8 cellular contexts compared by ENCODE assay signal in genomic region chr12:132190012-132190755, GRCh38. TPM values are rescaled to one million over a fixed set of nuclear protein-coding genes. Genes with fewer than 3 reads are reported as not detected.
DNase-seq lines count a peak whose midpoint lies in the region; ATAC-seq and TF ChIP-seq lines count a peak whose summit lies in the region.

No MANE protein-coding gene starts in this region.

- no peak overlapping the region for H3K14ac ChIP-seq in mesenchymal stem cell (ENCODE audit: low read length in 2 of 2)

- CTCF ChIA-PET in AG04449 (lab: Yijun Ruan, JAX) = interaction anchor here (1.2 kb wide), 1 partner anchor 36 kb away, joined by 5 read pairs; no protein-coding TSS in a partner anchor

- ATAC-seq in GM19035 (IDR thresholded peaks at IDR 0.05; ENCODE audit: unreplicated experiment) = peak; percentile 21
- ATAC-seq in HG03571 (IDR thresholded peaks at IDR 0.05; ENCODE audit: unreplicated experiment) = peak; percentile 18
- peak; percentile 15 for ATAC-seq in aorta (ENCODE audit: low FRiP score)

- H3K4me3 ChIP-seq in AG04449 (ENCODE audit: low read depth, low read length) = peak overlapping the region; percentile 61
- peak overlapping the region; percentile 52 to 58 for H3K4me3 ChIP-seq in cardiac fibroblast (replicated peaks in 1 of 2; ENCODE audit: low read depth in 2 of 2, low read length in 2 of 2)
- H3K4me3 ChIP-seq in mesenchymal stem cell (ENCODE audit: insufficient read depth in 1 of 2, low read depth in 1 of 2, low read length in 2 of 2) = peak overlapping the region; percentile 26 to 80
- peak overlapping the region in 1 of 2 donors; percentile 19 for H3K4me3 ChIP-seq in aorta (ENCODE audit: low read length in 2 of 2)

- H2AK5ac ChIP-seq in mesenchymal stem cell (ENCODE audit: low read length, severe bottlenecking) = no peak overlapping the region

- peak overlapping the region; percentile 44 to 72 for H3K18ac ChIP-seq in mesenchymal stem cell (ENCODE audit: low read depth in 1 of 2, low read length in 2 of 2)

- peak overlapping the region; percentile 70 for H2AFZ ChIP-seq in mesenchymal stem cell (ENCODE audit: low read depth, low read length)

- no peak overlapping the region for H3K23ac ChIP-seq in mesenchymal stem cell (ENCODE audit: low read length in 2 of 2)

- peaks cover 12% of the 10 kb centered on the region for H3K4me1 ChIP-seq in mesenchymal stem cell (ENCODE audit: control insufficient read depth, insufficient read depth, low read depth, low read length)
- H3K4me1 ChIP-seq in aorta (ENCODE audit: control insufficient read depth in 1 of 2, insufficient read depth in 2 of 2, low read length in 2 of 2) = no peaks in the 10 kb centered on the region

- no peak overlapping the region for H2BK120ac ChIP-seq in mesenchymal stem cell (ENCODE audit: low read depth, low read length)

- peaks cover 13 to 58% of the 10 kb centered on the region in 2 experiments for H3K27me3 ChIP-seq in mesenchymal stem cell (ENCODE audit: control insufficient read depth in 1 of 2, insufficient read depth in 1 of 2, low read length in 2 of 2)
- no peaks in the 10 kb centered on the region for H3K27me3 ChIP-seq in aorta (ENCODE audit: control insufficient read depth in 1 of 2, insufficient read depth in 2 of 2, low read length in 1 of 2)

- no peak overlapping the region for H3K27ac ChIP-seq in mesenchymal stem cell (ENCODE audit: low read length, poor library complexity, severe bottlenecking)
- H3K27ac ChIP-seq in aorta (ENCODE audit: low read depth in 1 of 2, low read length in 2 of 2) = peak overlapping the region in 1 of 2 donors; percentile 11

- POLR2A ChIA-PET in AG04449 (lab: Yijun Ruan, JAX) = no interaction called here

- H3K4me2 ChIP-seq in mesenchymal stem cell (ENCODE audit: low read length, poor library complexity, severe bottlenecking) = peak overlapping the region; percentile 7

- peak overlapping the region; percentile 80 for H3K9ac ChIP-seq in mesenchymal stem cell (ENCODE audit: low read length)

- no peak overlapping the region for H2BK5ac ChIP-seq in mesenchymal stem cell (ENCODE audit: low read depth, low read length, poor library complexity, severe bottlenecking)

- no peak for TF ChIP-seq CTCF in AG04449 (IDR thresholded peaks at IDR 0.05; ENCODE audit: insufficient read depth, low read length, missing control alignments)
- no peak for TF ChIP-seq CTCF in cardiac fibroblast (IDR thresholded peaks at IDR 0.05; ENCODE audit: low read depth, low read length)

- H3K36me3 ChIP-seq in mesenchymal stem cell (ENCODE audit: control insufficient read depth in 1 of 2, insufficient read depth in 2 of 2, low read depth in 1 of 2, low read length in 2 of 2) (no peaks in the 10 kb centered on the region), aorta (ENCODE audit: control insufficient read depth in 1 of 2, insufficient read depth in 2 of 2, low read length in 1 of 2) (no peaks in the 10 kb centered on the region)

- peak overlapping the region; percentile 41 for H4K8ac ChIP-seq in mesenchymal stem cell (ENCODE audit: low read length)

- WGBS in mesenchymal stem cell = 66% methylated on average over 58 of the region's 59 CpGs
- 39 to 42% methylated on average over 56 to 59 of the region's 59 CpGs for WGBS in aorta, 2 donors

- no peak overlapping the region for H2BK12ac ChIP-seq in mesenchymal stem cell (ENCODE audit: low read length in 2 of 2)

- intact Hi-C loops in aorta (cut with DNase I) = no loop called here

- no peak for DNase-seq in AG04449 (ENCODE audit: low read depth, low spot score)
- DNase-seq in cardiac fibroblast (ENCODE audit: low read depth in 2 of 2) = no peak
- no peak for DNase-seq in mesenchymal stem cell
- DNase-seq in aorta = no peak
- DNase-seq in HuH-7.5 (ENCODE audit: low spot score) = no peak
- DNase-seq in anterior cingulate cortex (lab: John Stamatoyannopoulos, UW) = no peak

- H4K91ac ChIP-seq in mesenchymal stem cell (ENCODE audit: low read length) = peak overlapping the region; percentile 21

- H3K79me1 ChIP-seq in mesenchymal stem cell (replicated peaks; ENCODE audit: low read length, poor library complexity, severe bottlenecking) = no peaks in the 10 kb centered on the region

- H2BK15ac ChIP-seq in mesenchymal stem cell (ENCODE audit: low read depth, poor library complexity, severe bottlenecking) = peak overlapping the region; percentile 40

- H3K9me3 ChIP-seq in mesenchymal stem cell (ENCODE audit: control insufficient read depth, low read length) = peaks cover 16% of the 10 kb centered on the region
- H3K9me3 ChIP-seq in aorta (ENCODE audit: control insufficient read depth, low read length) = no peaks in the 10 kb centered on the region

- peak overlapping the region in 1 of 2 experiments; percentile 39 for H3K4ac ChIP-seq in mesenchymal stem cell (ENCODE audit: low read depth in 1 of 2, low read length in 2 of 2)

RNA-seq across cellular contexts. Expression of gene NOC4L, which starts 45.9 kb away (rescaled TPM):
- polyA plus RNA-seq in mesenchymal stem cell (2013, experiment 1 of 2) = 16.6 TPM
- polyA plus RNA-seq in mesenchymal stem cell (2013, experiment 2 of 2) = 15.7 TPM
- 10 to 100 TPM; 10.8 to 12.3 TPM for total RNA-seq in aorta
- 10 to 100 TPM in 1 of 2 donors, 1 to 10 TPM in 1; 7.5 to 50.3 TPM for polyA plus RNA-seq in aorta

RNA-seq across cellular contexts. Expression of gene DDX51, which starts 46.1 kb away (rescaled TPM):
- polyA plus RNA-seq in mesenchymal stem cell (2013, experiment 1 of 2) = 4.3 TPM
- 4.4 TPM for polyA plus RNA-seq in mesenchymal stem cell (2013, experiment 2 of 2)
- total RNA-seq in aorta = 10 to 100 TPM; 14.3 to 14.9 TPM
- 10 to 100 TPM in 1 of 2 donors, 1 to 10 TPM in 1; 3.3 to 32.4 TPM for polyA plus RNA-seq in aorta
